In genomic region chr19:49985926-49986325, GRCh38 we compare ENCODE assay signal across 1 cellular context.
TF ChIP-seq lines count a peak whose summit lies in the region.

No MANE protein-coding gene starts in this region.

TF ChIP-seq in endothelial cell of umbilical vein, 7 proteins besides CTCF, POLR2A, EP300 and RAD21:
- TF ChIP-seq EZH2 (IDR thresholded peaks at IDR 0.05; ENCODE audit: borderline replicate concordance, low read depth, low read length, severe bottlenecking) (no peak), POLR2AphosphoS5 (IDR thresholded peaks at IDR 0.05; ENCODE audit: insufficient read depth, low read depth, low read length) (no peak), MAX (IDR thresholded peaks at IDR 0.05; ENCODE audit: insufficient read depth, insufficient read length) (no peak), GATA2 (IDR thresholded peaks at IDR 0.05; ENCODE audit: insufficient read depth, insufficient read length, low read depth, low read length) (no peak), JUN (IDR thresholded peaks at IDR 0.05; ENCODE audit: borderline replicate concordance, insufficient read depth, insufficient read length, low read depth) (no peak), MYC (IDR thresholded peaks at IDR 0.05; ENCODE audit: low read depth, low read length) (no peak), FOS (IDR thresholded peaks at IDR 0.05; ENCODE audit: borderline replicate concordance, insufficient read depth, low read length) (no peak)
